Comparison of ENCODE assay signal across 1 cellular context in the genomic region with DNA sequence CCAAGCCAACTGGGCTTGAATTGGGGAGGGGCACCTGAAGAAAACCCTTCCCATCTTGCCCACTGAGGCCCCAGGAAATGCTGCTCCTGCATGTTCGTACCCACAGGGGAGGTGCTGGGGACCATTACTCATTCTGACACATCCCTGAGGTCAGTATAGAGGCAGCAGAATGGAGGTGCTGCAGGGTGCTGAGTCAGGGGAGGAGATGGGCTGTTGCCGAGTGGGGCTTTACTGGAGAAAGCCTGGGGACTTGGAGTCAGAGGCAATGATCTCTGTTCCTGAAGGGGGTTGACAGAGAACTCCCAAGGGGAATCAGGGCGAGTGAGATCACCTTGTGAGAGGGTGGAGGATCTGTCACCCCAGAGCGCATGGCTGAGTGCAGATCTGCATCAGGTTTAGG.
TF ChIP-seq lines count a peak whose summit lies in the region.

No MANE protein-coding gene starts in this region.

TF ChIP-seq in IMR-90, 13 proteins besides CTCF, POLR2A, EP300 and RAD21:
- TF ChIP-seq NFE2L2 (IDR thresholded peaks at IDR 0.05; ENCODE audit: low read depth, low read length) (no peak), RFX5 (IDR thresholded peaks at IDR 0.05; ENCODE audit: low read depth, low read length) (no peak), MAFK (IDR thresholded peaks at IDR 0.05; ENCODE audit: low read depth, low read length) (no peak), MAZ (IDR thresholded peaks at IDR 0.05; ENCODE audit: borderline replicate concordance, low read depth, low read length) (no peak), SMC3 (IDR thresholded peaks at IDR 0.05; ENCODE audit: low read depth, low read length) (no peak), CHD1 (IDR thresholded peaks at IDR 0.05; ENCODE audit: low read depth, low read length) (no peak), FOS (IDR thresholded peaks at IDR 0.05; ENCODE audit: low read depth, low read length) (no peak), BHLHE40 (IDR thresholded peaks at IDR 0.05; ENCODE audit: low read depth, low read length) (no peak), USF2 (IDR thresholded peaks at IDR 0.05; ENCODE audit: low read depth, low read length) (no peak), MXI1 (IDR thresholded peaks at IDR 0.05; ENCODE audit: borderline replicate concordance, low read depth, low read length) (no peak), CEBPB (IDR thresholded peaks at IDR 0.05; ENCODE audit: low read depth, low read length) (no peak), RCOR1 (IDR thresholded peaks at IDR 0.05; ENCODE audit: insufficient replicate concordance, low read length) (no peak)
- TF ChIP-seq, protein P1, sequence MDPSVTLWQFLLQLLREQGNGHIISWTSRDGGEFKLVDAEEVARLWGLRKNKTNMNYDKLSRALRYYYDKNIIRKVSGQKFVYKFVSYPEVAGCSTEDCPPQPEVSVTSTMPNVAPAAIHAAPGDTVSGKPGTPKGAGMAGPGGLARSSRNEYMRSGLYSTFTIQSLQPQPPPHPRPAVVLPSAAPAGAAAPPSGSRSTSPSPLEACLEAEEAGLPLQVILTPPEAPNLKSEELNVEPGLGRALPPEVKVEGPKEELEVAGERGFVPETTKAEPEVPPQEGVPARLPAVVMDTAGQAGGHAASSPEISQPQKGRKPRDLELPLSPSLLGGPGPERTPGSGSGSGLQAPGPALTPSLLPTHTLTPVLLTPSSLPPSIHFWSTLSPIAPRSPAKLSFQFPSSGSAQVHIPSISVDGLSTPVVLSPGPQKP (IDR thresholded peaks at IDR 0.05; ENCODE audit: borderline replicate concordance, low read depth, low read length) = no peak
TF ChIP-seq in IMR-90: peak in this region for 0.
